Comparison of ENCODE assay signal across 18 cellular contexts in the genomic region with DNA sequence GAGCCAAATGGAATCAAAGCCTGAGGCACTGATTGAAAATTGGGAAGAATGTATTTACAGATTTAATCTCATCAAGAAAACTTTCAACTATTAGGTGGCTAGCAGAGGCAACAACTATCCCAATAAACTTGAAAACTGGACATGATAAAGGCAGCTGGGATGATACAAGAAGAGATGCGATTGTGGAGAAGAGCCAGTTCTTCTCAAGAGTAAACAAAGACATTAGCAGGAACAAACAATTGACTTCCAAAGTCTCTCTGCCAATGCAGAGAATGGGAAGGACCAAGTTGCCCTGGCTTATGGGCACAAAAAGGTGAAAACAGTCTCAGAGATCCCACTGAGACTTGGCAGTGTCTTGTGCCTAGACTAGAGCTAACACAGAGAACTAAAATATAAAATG.
DNase-seq lines count a peak whose midpoint lies in the region; ATAC-seq, FAIRE-seq and TF ChIP-seq lines count a peak whose summit lies in the region.
"Had no signal": no experiment of that assay in that cellular context is flagged by ENCODE, and none has a peak within 500 bp of the region (broad histone marks: within the 10 kb centered on the region; RNA-seq: fewer than 3 reads in every experiment).

No MANE protein-coding gene starts in this region.

- TF ChIP-seq CTCF in liver (IDR thresholded peaks at IDR 0.05; ENCODE audit: low read depth, low read length, missing input control) (no peak), HepG2 (CRISPR knock-in tag; IDR thresholded peaks at IDR 0.05) (no peak), VCaP (conservative IDR thresholded peaks at IDR 0.05) (no peak), right lobe of liver (IDR thresholded peaks at IDR 0.05) (no peak)

- no peaks in the 10 kb centered on the region for H4K20me1 ChIP-seq in HepG2 (ENCODE audit: insufficient read depth, low read length)

- H3K9ac ChIP-seq in liver (ENCODE audit: low read depth in 1 of 2, low read length in 2 of 2) (no peak overlapping the region), HepG2 (ENCODE audit: insufficient read depth, low read depth, low read length) (no peak overlapping the region)

- WGBS in liver, result 40% methylated on average over 1 of the region's 1 CpG
- 95% methylated on average over 1 of the region's 1 CpG for WGBS in HepG2 (ENCODE audit: low lambda C conversion rate)
- WGBS in right lobe of liver (ENCODE audit: insufficient coverage, low coverage, low lambda C conversion rate, missing lambda C conversion rate), result 54% methylated on average over 1 of the region's 1 CpG

- TF ChIP-seq POLR2A in HepG2 (IDR thresholded peaks at IDR 0.05; ENCODE audit: insufficient read depth in 1 of 2, low read depth in 2 of 2, low read length in 2 of 2) (no peak), right lobe of liver (IDR thresholded peaks at IDR 0.05) (no peak)

- no peaks in the 10 kb centered on the region for H3K4me1 ChIP-seq in liver (ENCODE audit: control insufficient read depth in 4 of 4, insufficient read depth in 4 of 4, low read length in 3 of 4)
- H3K4me1 ChIP-seq in HepG2 (ENCODE audit: insufficient read depth, low read length), result no peaks in the 10 kb centered on the region
- no peaks in the 10 kb centered on the region for H3K4me1 ChIP-seq in right lobe of liver
- H3K4me1 ChIP-seq: Caco-2, HAP-1 had no signal

- no peak for TF ChIP-seq EP300 in HepG2 (IDR thresholded peaks at IDR 0.05; ENCODE audit: low read depth in 2 of 2, low read length in 2 of 2)
- no peak for TF ChIP-seq EP300 in HepG2 (CRISPR knock-in tag; IDR thresholded peaks at IDR 0.05; ENCODE audit: borderline replicate concordance)

- no peaks in the 10 kb centered on the region for H3K27me3 ChIP-seq in liver (ENCODE audit: control insufficient read depth in 4 of 4, insufficient read depth in 4 of 4, low read length in 3 of 4)
- H3K27me3 ChIP-seq in HepG2 (ENCODE audit: control insufficient read depth in 1 of 2, insufficient read depth in 2 of 2, low read length in 2 of 2), result no peaks in the 10 kb centered on the region
- no peaks in the 10 kb centered on the region for H3K27me3 ChIP-seq in right lobe of liver

- no TSS peak for BruUV-seq in HepG2 (replicated peaks; lab: Mats Ljungman, UMichigan)

- no peak overlapping the region for H3K4me2 ChIP-seq in HepG2 (ENCODE audit: low read depth, low read length)
- H3K4me2 ChIP-seq: A549 had no signal

- H2AFZ ChIP-seq in HepG2 (ENCODE audit: low read length), result no peak overlapping the region

- H3K4me3 ChIP-seq in liver (ENCODE audit: low read depth in 1 of 3, low read length in 3 of 3) (no peak overlapping the region), HepG2 (replicated peaks in 1 of 3; ENCODE audit: insufficient read depth in 1 of 3, low read depth in 2 of 3, low read length in 3 of 3) (no peak overlapping the region), right lobe of liver (no peak overlapping the region)
- H3K4me3 ChIP-seq: A549, HAP-1 had no signal

- H3K27ac ChIP-seq in liver (ENCODE audit: low read depth in 1 of 2, low read length in 2 of 2), result no peak overlapping the region
- H3K27ac ChIP-seq in HepG2 (ENCODE audit: extremely low read length, insufficient read depth, low read length), result no peak overlapping the region
- H3K27ac ChIP-seq in VCaP, result peak overlapping the region; percentile 64
- no peak overlapping the region for H3K27ac ChIP-seq in right lobe of liver
- H3K27ac ChIP-seq: 22Rv1, A549, C4-2B had no signal

- POLR2A ChIA-PET in HepG2 (lab: Yijun Ruan, JAX), result no interaction called here

- in situ Hi-C loops in HepG2 (cut with HindIII; ENCODE audit: extremely low pct_ligation_motif_present, low pct_unique_long_range_greater_than_20kb), result no loop called here

- no peak for DNase-seq in HepG2 (ENCODE audit: low spot score)
- no peak for DNase-seq in right lobe of liver
- no peak for DNase-seq in NCI-H2029 (lab: John Stamatoyannopoulos, UW)
- no peak for DNase-seq in GM19240 (ENCODE audit: insufficient read length, low spot score)
- DNase-seq: AML-193; Caco-2; CD4-positive, alpha-beta T cell; KG1 had no signal

- H3K36me3 ChIP-seq in liver (ENCODE audit: control insufficient read depth in 4 of 4, insufficient read depth in 3 of 4, low read depth in 1 of 4, low read length in 3 of 4), result no peaks in the 10 kb centered on the region
- peaks cover 6 to 7% of the 10 kb centered on the region in 2 experiments; a peak in 3 of 5 replicates for H3K36me3 ChIP-seq in HepG2 (replicated peaks in 1 of 2; ENCODE audit: control insufficient read depth in 1 of 2, insufficient read depth in 2 of 2, low read length in 2 of 2)
- H3K36me3 ChIP-seq in right lobe of liver, result no peaks in the 10 kb centered on the region
- H3K36me3 ChIP-seq: HAP-1 had no signal

- no peak for ATAC-seq in HepG2
- ATAC-seq in right lobe of liver, result peak; percentile 53 to 79 (median 62)
- ATAC-seq in GM18502 (IDR thresholded peaks at IDR 0.05; ENCODE audit: poor library complexity, unreplicated experiment), result no peak
- ATAC-seq: A549 had no signal

- no peak for FAIRE-seq in HepG2 (lab: Jason Lieb, UNC)
- FAIRE-seq: A549, D721Med, G401.6, GM12891 had no signal

- CTCF ChIA-PET in HepG2 (lab: Yijun Ruan, JAX; ENCODE audit: low intra/inter-chr PET ratio, low total read pairs), result no interaction called here

- no peaks in the 10 kb centered on the region for H3K79me2 ChIP-seq in HepG2 (ENCODE audit: insufficient read depth, low read length)

- intact Hi-C loops in HepG2 (cut with micrococcal nuclease; ENCODE audit: unreplicated experiment) (no loop called here), right lobe of liver (cut with DNase I) (no loop called here)

- H3K9me3 ChIP-seq in liver (ENCODE audit: control insufficient read depth in 4 of 4, low read length in 3 of 4), result no peaks in the 10 kb centered on the region
- H3K9me3 ChIP-seq in HepG2 (ENCODE audit: low read length), result no peaks in the 10 kb centered on the region
- H3K9me3 ChIP-seq in right lobe of liver, result no peaks in the 10 kb centered on the region
- H3K9me3 ChIP-seq: A549, Caco-2, HAP-1 had no signal

- TF ChIP-seq RAD21 in liver (IDR thresholded peaks at IDR 0.05) (peak in 1 of 2 donors; percentile 40), HepG2 (CRISPR knock-in tag; IDR thresholded peaks at IDR 0.05) (no peak)

TF ChIP-seq in liver, 16 proteins besides CTCF, POLR2A, EP300 and RAD21:
- TF ChIP-seq FOXA2 (IDR thresholded peaks at IDR 0.05) (peak; percentile 36), JUND (IDR thresholded peaks at IDR 0.05) (no peak), HNF4A (conservative IDR thresholded peaks at IDR 0.05) (peak in 1 of 2 donors; percentile 10)
- TF ChIP-seq, protein P1, sequence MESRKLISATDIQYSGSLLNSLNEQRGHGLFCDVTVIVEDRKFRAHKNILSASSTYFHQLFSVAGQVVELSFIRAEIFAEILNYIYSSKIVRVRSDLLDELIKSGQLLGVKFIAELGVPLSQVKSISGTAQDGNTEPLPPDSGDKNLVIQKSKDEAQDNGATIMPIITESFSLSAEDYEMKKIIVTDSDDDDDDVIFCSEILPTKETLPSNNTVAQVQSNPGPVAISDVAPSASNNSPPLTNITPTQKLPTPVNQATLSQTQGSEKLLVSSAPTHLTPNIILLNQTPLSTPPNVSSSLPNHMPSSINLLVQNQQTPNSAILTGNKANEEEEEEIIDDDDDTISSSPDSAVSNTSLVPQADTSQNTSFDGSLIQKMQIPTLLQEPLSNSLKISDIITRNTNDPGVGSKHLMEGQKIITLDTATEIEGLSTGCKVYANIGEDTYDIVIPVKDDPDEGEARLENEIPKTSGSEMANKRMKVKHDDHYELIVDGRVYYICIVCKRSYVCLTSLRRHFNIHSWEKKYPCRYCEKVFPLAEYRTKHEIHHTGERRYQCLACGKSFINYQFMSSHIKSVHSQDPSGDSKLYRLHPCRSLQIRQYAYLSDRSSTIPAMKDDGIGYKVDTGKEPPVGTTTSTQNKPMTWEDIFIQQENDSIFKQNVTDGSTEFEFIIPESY (IDR thresholded peaks at IDR 0.05), result no peak
TF ChIP-seq in liver: peak in this region for 2.

TF ChIP-seq in HepG2, 621 proteins besides CTCF, POLR2A, EP300 and RAD21:
- TF ChIP-seq SMAD3 (CRISPR knock-in tag; IDR thresholded peaks at IDR 0.05), result no peak
- TF ChIP-seq TEAD2 (CRISPR knock-in tag; IDR thresholded peaks at IDR 0.05), result no peak
- TF ChIP-seq KMT2A (CRISPR knock-in tag; IDR thresholded peaks at IDR 0.05), result no peak
- no peak for TF ChIP-seq U2AF1 (optimal IDR thresholded peaks at IDR 0.05; ENCODE audit: low read depth, low read length)
- TF ChIP-seq ZNF264 (CRISPR knock-in tag; IDR thresholded peaks at IDR 0.05), result no peak
- TF ChIP-seq ISL2 (CRISPR knock-in tag; IDR thresholded peaks at IDR 0.05), result no peak
- no peak for TF ChIP-seq ZNF441 (CRISPR knock-in tag; IDR thresholded peaks at IDR 0.05; ENCODE audit: borderline replicate concordance)
- no peak for TF ChIP-seq ZNF891 (CRISPR knock-in tag; IDR thresholded peaks at IDR 0.05)
- TF ChIP-seq ARNTL (CRISPR knock-in tag; IDR thresholded peaks at IDR 0.05), result no peak
- TF ChIP-seq ZNF12 (CRISPR knock-in tag; IDR thresholded peaks at IDR 0.05), result no peak
TF ChIP-seq in HepG2: peak in this region for 0.

Comparison
In these comparisons a context has a peak if more than half of its experiments do, and no peak if none do; other contexts are left out.
1. ATAC-seq: peak in right lobe of liver (4 of 4); none in HepG2 (single experiment) and GM18502 (single experiment).